ENCODE assay signal across 8 cellular contexts in genomic region chr12:57745485-57745881, GRCh38. TPM values are rescaled to one million over a fixed set of nuclear protein-coding genes. Genes with fewer than 3 reads are reported as not detected.
A peak's percentile ranks its signal among the peaks of the same experiment; 100 is the strongest.
DNase-seq lines count a peak whose midpoint lies in the region; ATAC-seq and TF ChIP-seq lines count a peak whose summit lies in the region.

No MANE protein-coding gene starts in this region.

- H3K9me3 Mint-ChIP-seq in T-helper 1 cell treated with Interleukin-12 subunit alpha and Interleukin-12 subunit beta and Interleukin-4 antibody, amounts not matched to agents 30 μg/mL and 1 μg/mL, for 36 hours, result no peaks in the 10 kb centered on the region
- H3K9me3 Mint-ChIP-seq in activated naive CD4-positive, alpha-beta T cell treated with anti-CD3 and anti-CD28 coated beads, Interleukin-2, amount 50 U/mL, for 72 hours, result no peaks in the 10 kb centered on the region

- H3K36me3 ChIP-seq in subcutaneous abdominal adipose tissue (ENCODE audit: control insufficient read depth in 5 of 5, insufficient read depth in 5 of 5, low read length in 5 of 5), result peaks cover 13 to 40% (median 28%) of the 10 kb centered on the region in 5 donors

- peaks cover 0 to 9% (median 4%) of the 10 kb centered on the region in 5 donors for H3K27me3 ChIP-seq in subcutaneous abdominal adipose tissue (ENCODE audit: control insufficient read depth in 5 of 5, insufficient read depth in 4 of 5, low read length in 5 of 5)

- H3K27ac ChIP-seq in subcutaneous abdominal adipose tissue (ENCODE audit: low read depth, low read length), result peak overlapping the region; percentile 99

- no peak for ATAC-seq in activated naive CD4-positive, alpha-beta T cell treated with anti-CD3 and anti-CD28 coated beads, Interleukin-2, amount 50 U/mL, for 72 hours
- no peak for ATAC-seq in GM21390 (IDR thresholded peaks at IDR 0.05; ENCODE audit: unreplicated experiment)

- peaks cover 5 to 28% (median 18%) of the 10 kb centered on the region in 5 donors for H3K4me1 ChIP-seq in subcutaneous abdominal adipose tissue (ENCODE audit: control insufficient read depth in 5 of 5, insufficient read depth in 5 of 5, low read length in 5 of 5)

- H3K36me3 Mint-ChIP-seq in T-helper 1 cell treated with Interleukin-12 subunit alpha and Interleukin-12 subunit beta and Interleukin-4 antibody, amounts not matched to agents 30 μg/mL and 1 μg/mL, for 36 hours (ENCODE audit: low read depth), result peaks cover 36% of the 10 kb centered on the region
- peaks cover 7 to 33% of the 10 kb centered on the region in 2 donors for H3K36me3 Mint-ChIP-seq in activated naive CD4-positive, alpha-beta T cell treated with anti-CD3 and anti-CD28 coated beads, Interleukin-2, amount 50 U/mL, for 72 hours

- DNase-seq in T-helper 1 cell, result no peak
- no peak for DNase-seq in activated naive CD4-positive, alpha-beta T cell treated with anti-CD3 and anti-CD28 coated beads, Interleukin-2, amount 50 U/mL, for 72 hours (ENCODE audit: low spot score in 2 of 2)
- DNase-seq in GM20000 (ENCODE audit: low spot score), result no peak
- DNase-seq in Ammon's horn (ENCODE audit: low spot score), result no peak

- H3K4me3 Mint-ChIP-seq in T-helper 1 cell treated with Interleukin-12 subunit alpha and Interleukin-12 subunit beta and Interleukin-4 antibody, amounts not matched to agents 30 μg/mL and 1 μg/mL, for 36 hours, result peak overlapping the region; percentile 88

- H3K9ac ChIP-seq in subcutaneous abdominal adipose tissue (ENCODE audit: low read length in 5 of 5), result peak overlapping the region; percentile 93 to 99 (median 98)

- H3K4me3 ChIP-seq in iPS-18c (ENCODE audit: insufficient read depth, low read depth, low read length), result peak overlapping the region; percentile 68
- peak overlapping the region; percentile 88 to 96 (median 92) for H3K4me3 ChIP-seq in subcutaneous abdominal adipose tissue (ENCODE audit: low read depth in 1 of 5, low read length in 5 of 5)

- peaks cover 45% of the 10 kb centered on the region for H3K4me1 Mint-ChIP-seq in T-helper 1 cell treated with Interleukin-12 subunit alpha and Interleukin-12 subunit beta and Interleukin-4 antibody, amounts not matched to agents 30 μg/mL and 1 μg/mL, for 36 hours (ENCODE audit: low read depth)

- H3K27ac Mint-ChIP-seq in T-helper 1 cell treated with Interleukin-12 subunit alpha and Interleukin-12 subunit beta and Interleukin-4 antibody, amounts not matched to agents 30 μg/mL and 1 μg/mL, for 36 hours, result peak overlapping the region; percentile 97
- H3K27ac Mint-ChIP-seq in activated naive CD4-positive, alpha-beta T cell treated with anti-CD3 and anti-CD28 coated beads, Interleukin-2, amount 50 U/mL, for 72 hours, result peak overlapping the region; percentile 91 to 96

- TF ChIP-seq CTCF in GM20000 (IDR thresholded peaks at IDR 0.05; ENCODE audit: extremely low read depth, missing control alignments), result no peak

- H3K27me3 Mint-ChIP-seq in T-helper 1 cell treated with Interleukin-12 subunit alpha and Interleukin-12 subunit beta and Interleukin-4 antibody, amounts not matched to agents 30 μg/mL and 1 μg/mL, for 36 hours (ENCODE audit: low read depth), result no peaks in the 10 kb centered on the region

- H3K9me3 ChIP-seq in iPS-18c (ENCODE audit: control insufficient read depth, insufficient read depth, low read length), result no peaks in the 10 kb centered on the region
- no peaks in the 10 kb centered on the region for H3K9me3 ChIP-seq in subcutaneous abdominal adipose tissue (ENCODE audit: control insufficient read depth in 5 of 5, low read length in 5 of 5)

RNA-seq across cellular contexts. Expression of gene TSPAN31, which starts 0.6 kb away (rescaled TPM):
- total RNA-seq in activated naive CD4-positive, alpha-beta T cell treated with anti-CD3 and anti-CD28 coated beads, Interleukin-2, amount 50 U/mL, for 72 hours, result 10 to 100 TPM in 1 of 2 donors, 1 to 10 TPM in 1; 9.7 to 15.1 TPM

RNA-seq across cellular contexts. Expression of gene CDK4, which starts 6.6 kb away (rescaled TPM):
- total RNA-seq in activated naive CD4-positive, alpha-beta T cell treated with anti-CD3 and anti-CD28 coated beads, Interleukin-2, amount 50 U/mL, for 72 hours, result 100 to 1,000 TPM; 183 to 191 TPM

RNA-seq across cellular contexts. Expression of gene AGAP2, which starts 6.9 kb away (rescaled TPM):
- 10 to 100 TPM; 28.9 to 38.4 TPM for total RNA-seq in activated naive CD4-positive, alpha-beta T cell treated with anti-CD3 and anti-CD28 coated beads, Interleukin-2, amount 50 U/mL, for 72 hours

RNA-seq across cellular contexts. Expression of gene MARCHF9, which starts 9.4 kb away (rescaled TPM):
- 10 to 100 TPM; 17.4 to 26.4 TPM for total RNA-seq in activated naive CD4-positive, alpha-beta T cell treated with anti-CD3 and anti-CD28 coated beads, Interleukin-2, amount 50 U/mL, for 72 hours

RNA-seq across cellular contexts. Expression of gene CYP27B1, which starts 21.4 kb away (rescaled TPM):
- 10 to 100 TPM in 1 of 2 donors, 1 to 10 TPM in 1; 7.6 to 14.7 TPM for total RNA-seq in activated naive CD4-positive, alpha-beta T cell treated with anti-CD3 and anti-CD28 coated beads, Interleukin-2, amount 50 U/mL, for 72 hours
